ENCODE assay signal across 10 cellular contexts in the genomic region with DNA sequence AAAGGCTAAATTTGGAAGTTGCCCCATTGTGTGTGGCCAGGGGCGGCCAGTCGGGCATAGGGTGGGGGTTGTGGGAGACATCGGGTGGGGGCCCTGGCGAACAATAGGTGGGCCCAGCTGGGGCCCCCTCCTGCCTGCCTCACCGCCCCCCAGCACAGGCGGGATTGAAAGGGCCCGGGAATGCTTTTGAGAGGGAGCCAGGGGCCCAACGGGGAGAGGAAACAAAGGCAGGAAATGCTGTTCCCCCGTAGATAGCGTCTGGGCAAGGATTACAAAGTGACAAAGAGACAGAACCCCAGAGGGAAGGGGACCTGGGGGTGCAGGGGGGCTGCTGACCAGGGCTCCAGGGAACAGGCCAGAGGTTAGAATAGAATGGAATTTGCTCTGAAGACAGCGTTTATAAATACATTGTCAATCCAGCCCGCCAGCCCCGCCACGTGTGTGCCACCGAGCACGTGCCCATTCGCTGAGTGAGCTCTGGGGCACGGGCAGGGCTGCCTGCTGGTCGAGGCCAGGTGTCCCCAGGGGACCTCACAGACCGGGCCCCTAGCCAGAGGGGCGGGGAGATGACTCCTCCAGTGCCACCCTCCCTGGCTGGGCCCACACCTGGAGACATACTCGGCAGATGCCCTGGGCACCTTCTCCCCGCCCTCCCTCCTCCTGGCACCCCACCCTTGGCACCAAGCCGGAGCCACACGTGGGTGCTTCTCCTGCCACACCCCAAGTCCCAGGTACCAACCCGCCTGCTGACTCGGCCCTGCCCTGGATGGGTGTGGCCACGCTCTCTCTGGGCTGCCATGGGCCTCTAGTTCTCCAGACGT. TPM values are rescaled to one million over a fixed set of nuclear protein-coding genes. Genes with fewer than 3 reads are reported as not detected.
DNase-seq lines count a peak whose midpoint lies in the region; ATAC-seq and TF ChIP-seq lines count a peak whose summit lies in the region.
"Had no signal": no experiment of that assay in that cellular context is flagged by ENCODE, and none has a peak within 500 bp of the region (broad histone marks: within the 10 kb centered on the region; RNA-seq: fewer than 3 reads in every experiment).

No MANE protein-coding gene starts in this region.

- DNase-seq in NCI-H1417 (lab: John Stamatoyannopoulos, UW) (peak in 2 of 3 experiments; percentile 27 to 29), NCI-H1417 treated with DMSO at 0.1 percent for 48 hours (lab: John Stamatoyannopoulos, UW) (no peak), coronary artery (ENCODE audit: low spot score) (no peak), lower leg skin (ENCODE audit: low spot score in 2 of 2) (peak; percentile 87 to 95), thyroid gland (peak; percentile 63 to 67), HK-2 (ENCODE audit: unreplicated experiment) (no peak), GM13976 (ENCODE audit: low spot score) (no peak)
- DNase-seq: GM23248, kidney glomerular epithelial cell had no signal

- TF ChIP-seq CTCF in coronary artery (IDR thresholded peaks at IDR 0.05) (no peak), lower leg skin (IDR thresholded peaks at IDR 0.05) (no peak), thyroid gland (IDR thresholded peaks at IDR 0.05) (no peak), GM13976 (IDR thresholded peaks at IDR 0.05; ENCODE audit: borderline replicate concordance, control extremely low read depth, extremely low read depth, insufficient read depth, missing control alignments) (no peak)

- no peak overlapping the region for H3K4me3 ChIP-seq in coronary artery
- no peak overlapping the region for H3K4me3 ChIP-seq in lower leg skin (ENCODE audit: low read depth, poor library complexity, severe bottlenecking)
- no peak overlapping the region for H3K4me3 ChIP-seq in thyroid gland (replicated peaks in 1 of 3)
- H3K4me3 ChIP-seq: GM23248 had no signal

- ATAC-seq in GM19455 (IDR thresholded peaks at IDR 0.05; ENCODE audit: unreplicated experiment) = no peak

- TF ChIP-seq POLR2A in lower leg skin (IDR thresholded peaks at IDR 0.05) = no peak
- no peak for TF ChIP-seq POLR2A in thyroid gland (IDR thresholded peaks at IDR 0.05)

- intact Hi-C loops in lower leg skin (cut with DNase I; ENCODE audit: low total_unique reads) (loop anchor here (10.0 kb wide), 1 partner anchor 60 kb away; no protein-coding TSS in a partner anchor), thyroid gland (cut with DNase I) (loop anchor here (10.0 kb wide), 2 partner anchors 60 to 80 kb away; a partner anchor contains a TSS)

- H3K4me1 ChIP-seq in thyroid gland = peaks cover 46 to 73% of the 10 kb centered on the region in 2 donors

- no peaks in the 10 kb centered on the region for H3K36me3 ChIP-seq in thyroid gland

- WGBS in lower leg skin, 2 donors = 32 to 38% methylated on average over 21 of the region's 29 CpGs
- 51 to 65% methylated on average over 21 to 23 of the region's 29 CpGs for WGBS in thyroid gland, 2 donors

- peak overlapping the region; percentile 34 to 67 for H3K27ac ChIP-seq in coronary artery
- H3K27ac ChIP-seq in thyroid gland = peak overlapping the region; percentile 42 to 65 (median 46)
- H3K27ac ChIP-seq: GM23248 had no signal

- in situ Hi-C loops in GM13976 (cut with MboI; ENCODE audit: low sequenced_read_pairs, unreplicated experiment) = no loop called here

- H3K27me3 ChIP-seq in thyroid gland = no peaks in the 10 kb centered on the region

- H3K9me3 ChIP-seq in thyroid gland = no peaks in the 10 kb centered on the region

RNA-seq across cellular contexts. Expression of a gene that starts 9.7 kb away (rescaled TPM):
- 10 to 100 TPM; 12.2 to 22.3 (median 17.5) TPM for total RNA-seq in lower leg skin
- total RNA-seq in thyroid gland = 10 to 100 TPM in 1 of 4 donors, 1 to 10 TPM in 3; 3.6 to 10.5 (median 3.9) TPM
- total RNA-seq: GM23248 had no signal

Comparison
In these comparisons a context has a peak if more than half of its experiments do, and no peak if none do; other contexts are left out.
1. DNase-seq: peak in NCI-H1417 (2 of 3), lower leg skin (2 of 2) and thyroid gland (2 of 2); none in NCI-H1417 treated with DMSO at 0.1 percent for 48 hours (single experiment), coronary artery (single experiment), HK-2 (single experiment) and GM13976 (single experiment).